In genomic region chr20:34296468-34296867, GRCh38 we compare ENCODE assay signal across 31 cellular contexts. TPM values are rescaled to one million over a fixed set of nuclear protein-coding genes. Genes with fewer than 3 reads are reported as not detected.
"Had no signal": no experiment of that assay in that cellular context is flagged by ENCODE, and none has a peak within 500 bp of the region (broad histone marks: within the 10 kb centered on the region; RNA-seq: fewer than 3 reads in every experiment).

No MANE protein-coding gene starts in this region.

- H3K4me3 ChIP-seq: adrenal gland, body of pancreas, breast epithelium, SJSA1 had no signal

- H3K36me3 ChIP-seq: breast epithelium had no signal

- H3K4me1 ChIP-seq: breast epithelium had no signal

- DNase-seq: activated CD4-positive, alpha-beta T cell treated with anti-CD3 and anti-CD28 coated beads for 36 hours; activated CD4-positive, alpha-beta T cell treated with anti-CD3 and anti-CD28 coated beads, Interleukin-2, amount 10 ng/mL, durations not matched to agents 7 days and 5 days; activated CD4-positive, alpha-beta T cell treated with anti-CD3 and anti-CD28 coated beads, Interleukin-2, amount 50 U/mL, for 48 hours; activated CD8-positive, alpha-beta T cell treated with anti-CD3 and anti-CD28 coated beads, Interleukin-2, amount 10 ng/mL, durations not matched to agents 7 days and 5 days; activated gamma-delta T cell treated with Interleukin-2 at 50 U/mL for 16 hours; activated naive CD4-positive, alpha-beta T cell treated with anti-CD3 and anti-CD28 coated beads for 36 hours; activated T-cell treated with anti-CD3 and anti-CD28 coated beads, Interleukin-2, amount 50 U/mL, for 24 hours; adrenal gland; body of pancreas; cerebellar nuclear complex; Karpas-422; MV-4-11; NCI-H1092; NCI-H1436 treated with DMSO at 0.1 percent for 48 hours; NCI-H1694 treated with DMSO at 0.1 percent for 48 hours; NCI-H2029; NCI-H345; NCI-H524 treated with DMSO at 0.1 percent for 48 hours; SHP77 treated with DMSO at 0.1 percent for 48 hours; SK-N-SH had no signal

- H3K9me3 Mint-ChIP-seq: activated CD4-positive, alpha-beta T cell treated with anti-CD3 and anti-CD28 coated beads, Interleukin-2, amount 10 ng/mL, durations not matched to agents 7 days and 5 days; activated naive CD4-positive, alpha-beta T cell treated with anti-CD3 and anti-CD28 coated beads for 36 hours; activated naive CD4-positive, alpha-beta T cell treated with anti-CD3 and anti-CD28 coated beads, Interleukin-2, amount 50 U/mL, for 72 hours; activated T-cell treated with anti-CD3 and anti-CD28 coated beads, Interleukin-2, amount 50 U/mL, for 24 hours; T-helper 1 cell treated with Interleukin-12 subunit alpha and Interleukin-12 subunit beta and Interleukin-4 antibody, amounts not matched to agents 30 μg/mL and 1 μg/mL, for 36 hours; T-helper 2 cell treated with Interferon-gamma antibody and Interleukin-4, amounts not matched to agents 5 μg/mL and 100 μg/mL, for 36 hours had no signal

- H3K27ac ChIP-seq: adrenal gland, body of pancreas, breast epithelium, SJSA1 had no signal

- ATAC-seq: activated CD4-positive, alpha-beta T cell treated with anti-CD3 and anti-CD28 coated beads for 36 hours; activated CD4-positive, CD25-positive, alpha-beta regulatory T cell treated with anti-CD3 and anti-CD28 coated beads, Interleukin-2, amount 50 U/mL, for 24 hours; activated CD8-positive, alpha-beta T cell treated with anti-CD3 and anti-CD28 coated beads, Interleukin-2, amount 10 ng/mL, durations not matched to agents 7 days and 5 days; activated naive CD4-positive, alpha-beta T cell treated with anti-CD3 and anti-CD28 coated beads, Interleukin-2, amount 50 U/mL, for 72 hours; body of pancreas; Panc1 had no signal

- H3K9me3 ChIP-seq: adrenal gland, body of pancreas, breast epithelium, SJSA1, SK-N-SH had no signal

- H3K27me3 Mint-ChIP-seq: activated CD4-positive, alpha-beta T cell treated with anti-CD3 and anti-CD28 coated beads for 36 hours; activated CD4-positive, alpha-beta T cell treated with anti-CD3 and anti-CD28 coated beads, Interleukin-2, amount 10 ng/mL, durations not matched to agents 7 days and 5 days; activated T-cell treated with anti-CD3 and anti-CD28 coated beads, Interleukin-2, amount 50 U/mL, for 24 hours had no signal

- H3K27me3 ChIP-seq: adrenal gland, body of pancreas, breast epithelium, SJSA1 had no signal

- H3K27ac Mint-ChIP-seq: activated CD4-positive, alpha-beta T cell treated with anti-CD3 and anti-CD28 coated beads for 36 hours; activated CD4-positive, alpha-beta T cell treated with anti-CD3 and anti-CD28 coated beads, Interleukin-2, amount 10 ng/mL, durations not matched to agents 7 days and 5 days; activated CD8-positive, alpha-beta T cell treated with anti-CD3 and anti-CD28 coated beads, Interleukin-2, amount 10 ng/mL, durations not matched to agents 7 days and 5 days; activated naive CD4-positive, alpha-beta T cell treated with anti-CD3 and anti-CD28 coated beads for 36 hours; activated T-cell treated with anti-CD3 and anti-CD28 coated beads, Interleukin-2, amount 50 U/mL, for 24 hours; T-helper 1 cell treated with Interleukin-12 subunit alpha and Interleukin-12 subunit beta and Interleukin-4 antibody, amounts not matched to agents 30 μg/mL and 1 μg/mL, for 36 hours; T-helper 2 cell treated with Interferon-gamma antibody and Interleukin-4, amounts not matched to agents 5 μg/mL and 100 μg/mL, for 36 hours had no signal

- H3K4me3 Mint-ChIP-seq: activated CD4-positive, alpha-beta T cell treated with anti-CD3 and anti-CD28 coated beads for 36 hours; activated CD4-positive, alpha-beta T cell treated with anti-CD3 and anti-CD28 coated beads, Interleukin-2, amount 10 ng/mL, durations not matched to agents 7 days and 5 days; activated CD8-positive, alpha-beta T cell treated with anti-CD3 and anti-CD28 coated beads, Interleukin-2, amount 10 ng/mL, durations not matched to agents 7 days and 5 days; activated naive CD4-positive, alpha-beta T cell treated with anti-CD3 and anti-CD28 coated beads for 36 hours; activated T-cell treated with anti-CD3 and anti-CD28 coated beads, Interleukin-2, amount 50 U/mL, for 24 hours; T-helper 1 cell treated with Interleukin-12 subunit alpha and Interleukin-12 subunit beta and Interleukin-4 antibody, amounts not matched to agents 30 μg/mL and 1 μg/mL, for 36 hours; T-helper 2 cell treated with Interferon-gamma antibody and Interleukin-4, amounts not matched to agents 5 μg/mL and 100 μg/mL, for 36 hours had no signal

RNA-seq across cellular contexts. Expression of gene ASIP, which starts 55.2 kb away (rescaled TPM):
- total RNA-seq: activated CD4-positive, alpha-beta T cell treated with anti-CD3 and anti-CD28 coated beads for 36 hours; activated CD4-positive, alpha-beta T cell treated with anti-CD3 and anti-CD28 coated beads, Interleukin-2, amount 10 ng/mL, durations not matched to agents 7 days and 5 days; activated CD8-positive, alpha-beta T cell treated with anti-CD3 and anti-CD28 coated beads, Interleukin-2, amount 10 ng/mL, durations not matched to agents 7 days and 5 days; activated naive CD4-positive, alpha-beta T cell treated with anti-CD3 and anti-CD28 coated beads for 36 hours; activated naive CD4-positive, alpha-beta T cell treated with anti-CD3 and anti-CD28 coated beads, Interleukin-2, amount 50 U/mL, for 72 hours; astrocyte; body of pancreas; MCF 10A; NCI-H460; RPMI7951; SJSA1 had no signal
